ENCODE assay signal across 10 cellular contexts in the genomic region with DNA sequence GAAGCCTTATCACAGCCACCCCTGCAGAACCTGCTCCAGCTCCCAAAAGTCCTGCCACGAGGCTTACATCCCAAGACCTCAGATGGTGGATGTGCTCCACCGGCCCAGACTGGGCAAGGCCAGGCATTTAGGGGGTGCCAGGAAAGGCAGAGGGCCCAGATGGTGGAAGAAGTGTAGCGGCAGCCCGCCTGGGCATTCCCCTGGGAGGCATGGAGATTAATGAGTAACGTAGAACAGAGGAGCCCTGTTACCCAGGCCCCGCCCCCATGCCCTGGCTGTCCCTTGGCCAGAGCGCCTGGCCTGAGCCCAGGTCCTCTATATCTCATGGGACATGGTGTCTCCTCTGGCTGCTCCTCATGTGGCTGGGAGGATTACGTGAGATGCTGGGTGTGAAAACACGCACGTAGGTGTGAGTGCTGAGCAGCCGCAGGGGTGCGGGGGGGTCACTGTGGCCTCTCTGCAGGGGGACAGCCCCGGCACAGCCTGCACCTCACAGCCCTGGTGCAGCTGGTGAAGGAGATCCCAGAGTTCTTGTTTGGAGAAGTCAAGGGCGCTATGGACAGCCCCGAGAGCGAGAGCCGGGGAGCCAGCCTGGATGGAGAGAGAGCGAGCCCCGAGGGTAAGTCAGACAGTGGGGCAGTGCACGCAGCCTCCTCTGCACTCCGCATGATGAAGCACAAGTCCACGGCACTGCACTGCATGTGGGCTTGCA. TPM values are rescaled to one million over a fixed set of nuclear protein-coding genes. Genes with fewer than 3 reads are reported as not detected.
DNase-seq lines count a peak whose midpoint lies in the region; ATAC-seq, FAIRE-seq and TF ChIP-seq lines count a peak whose summit lies in the region.
"Had no signal": no experiment of that assay in that cellular context is flagged by ENCODE, and none has a peak within 500 bp of the region (broad histone marks: within the 10 kb centered on the region; RNA-seq: fewer than 3 reads in every experiment).

No MANE protein-coding gene starts in this region.

- no peak overlapping the region for H2AFZ ChIP-seq in HCT116 (ENCODE audit: low read depth, low read length, poor library complexity, severe bottlenecking)

- no peak for TF ChIP-seq CTCF in A549 (IDR thresholded peaks at IDR 0.05)
- no peak for TF ChIP-seq CTCF in HCT116 (IDR thresholded peaks at IDR 0.05 in 2 of 3, conservative IDR thresholded peaks at IDR 0.05 in 1 of 3; ENCODE audit: borderline replicate concordance in 1 of 3, insufficient read depth in 1 of 3, low read depth in 2 of 3, low read length in 2 of 3)
- TF ChIP-seq CTCF in body of pancreas (IDR thresholded peaks at IDR 0.05): no peak
- no peak for TF ChIP-seq CTCF in right lobe of liver (IDR thresholded peaks at IDR 0.05)

- FAIRE-seq in A549 (lab: Jason Lieb, UNC): no peak

- 79% methylated on average over 20 of the region's 22 CpGs for WGBS in A549 (ENCODE audit: missing lambda C conversion rate)
- 61 to 74% methylated on average over 12 to 22 of the region's 22 CpGs for WGBS in body of pancreas, 2 donors
- 24% methylated on average over 7 of the region's 22 CpGs for WGBS in right lobe of liver (ENCODE audit: insufficient coverage, low coverage, low lambda C conversion rate, missing lambda C conversion rate)

- CTCF ChIA-PET in A549 (lab: Yijun Ruan, JAX): interaction anchor here (1.0 to 2.1 kb wide), 3 partner anchors 10 to 96 kb away, joined by 3 to 10 read pairs (median 3); no protein-coding TSS in a partner anchor
- CTCF ChIA-PET in HCT116 (lab: Charles Lee): no interaction called here

- H3K36me3 ChIP-seq in HCT116 (ENCODE audit: control insufficient read depth in 1 of 2, insufficient read depth in 2 of 2, low read length in 2 of 2) (no peaks in the 10 kb centered on the region), body of pancreas (replicated peaks in 1 of 2; ENCODE audit: insufficient read depth in 1 of 2, low read depth in 2 of 2) (peaks cover 0 to 3% of the 10 kb centered on the region in 2 donors), right lobe of liver (no peaks in the 10 kb centered on the region), HAP-1 (replicated peaks) (peaks cover 22% of the 10 kb centered on the region)

- DNase-seq in A549 (ENCODE audit: low read depth in 1 of 2, low spot score in 1 of 2): no peak
- DNase-seq in HCT116 (ENCODE audit: low read depth, low spot score): no peak
- peak; percentile 80 to 94 (median 90) for DNase-seq in body of pancreas
- peak; percentile 91 to 94 (median 91) for DNase-seq in right lobe of liver
- DNase-seq in dedifferentiated amniotic fluid mesenchymal stem cell (ENCODE audit: extremely low spot score): no peak
- DNase-seq in HAP-1 (ENCODE audit: low spot score in 2 of 2): no peak
- DNase-seq: Karpas-422 had no signal

- H3K9me3 ChIP-seq in A549 (no peaks in the 10 kb centered on the region), HCT116 (ENCODE audit: control insufficient read depth in 1 of 2, insufficient read depth in 1 of 2, low read depth in 1 of 2, low read length in 2 of 2) (no peaks in the 10 kb centered on the region), body of pancreas (no peaks in the 10 kb centered on the region), right lobe of liver (no peaks in the 10 kb centered on the region), HAP-1 (no peaks in the 10 kb centered on the region)

- H3K79me2 ChIP-seq in HCT116 (ENCODE audit: insufficient read depth, low read length): no peaks in the 10 kb centered on the region

- POLR2A ChIA-PET in A549 (lab: Yijun Ruan, JAX) (no interaction called here), HCT116 (lab: Charles Lee) (no interaction called here)

- TF ChIP-seq POLR2A in A549 (IDR thresholded peaks at IDR 0.05; ENCODE audit: low read length): no peak
- no peak for TF ChIP-seq POLR2A in HCT116 (IDR thresholded peaks at IDR 0.05; ENCODE audit: borderline replicate concordance, extremely low read depth, insufficient read depth, insufficient read length)
- TF ChIP-seq POLR2A in body of pancreas (IDR thresholded peaks at IDR 0.05): no peak
- TF ChIP-seq POLR2A in right lobe of liver (IDR thresholded peaks at IDR 0.05): no peak

- ATAC-seq in A549: peak; percentile 30 to 71; a peak in 4 of 6 replicates
- ATAC-seq in HCT116: 0 out of 2 replicates have a peak, but pooled peaks have one; percentile 28
- peak; percentile 92 for ATAC-seq in body of pancreas
- ATAC-seq in right lobe of liver: peak; percentile 97 to 99 (median 98)
- ATAC-seq in HG03097 (IDR thresholded peaks at IDR 0.05; ENCODE audit: low FRiP score, unreplicated experiment): no peak
- no peak for ATAC-seq in HG02973 (IDR thresholded peaks at IDR 0.05; ENCODE audit: unreplicated experiment)

- in situ Hi-C loops in HAP-1 (cut with MboI; ENCODE audit: low sequenced_read_pairs): no loop called here

- H3K9ac ChIP-seq in HCT116 (ENCODE audit: low read length): no peak overlapping the region

- H4K20me1 ChIP-seq in HCT116 (ENCODE audit: insufficient read depth): no peaks in the 10 kb centered on the region

- intact Hi-C loops in HCT116 (cut with micrococcal nuclease) (no loop called here), body of pancreas (cut with DNase I) (no loop called here), right lobe of liver (cut with DNase I) (no loop called here)

- peak overlapping the region; percentile 57 for H3K4me2 ChIP-seq in A549
- H3K4me2 ChIP-seq in HCT116 (ENCODE audit: low read length): no peak overlapping the region

- H3K4me3 ChIP-seq in A549 (no peak overlapping the region), HCT116 (replicated peaks in 1 of 2; ENCODE audit: low read depth in 1 of 2, low read length in 2 of 2) (no peak overlapping the region), body of pancreas (no peak overlapping the region), right lobe of liver (no peak overlapping the region), HAP-1 (no peak overlapping the region)

- BruUV-seq in HCT116 (replicated peaks; lab: Mats Ljungman, UMichigan): no TSS peak

- TF ChIP-seq RAD21 in A549 (conservative IDR thresholded peaks at IDR 0.05 in 1 of 2, IDR thresholded peaks at IDR 0.05 in 1 of 2) (no peak), HCT116 (IDR thresholded peaks at IDR 0.05; ENCODE audit: low read depth) (no peak)

- no peaks in the 10 kb centered on the region for H3K9me2 ChIP-seq in HCT116 (ENCODE audit: insufficient read depth)

- RAD21 ChIA-PET in HCT116 (lab: Charles Lee; ENCODE audit: low non-redundant PET in 1 of 2, low total read pairs in 2 of 2, uncharacterized antibody in 2 of 2, unreplicated experiment in 2 of 2): no interaction called here

- no peak for TF ChIP-seq EP300 in A549 (IDR thresholded peaks at IDR 0.05)

- H3K27ac ChIP-seq in A549 (peak overlapping the region in 1 of 2 experiments; percentile 55; a peak in 2 of 6 replicates), HCT116 (ENCODE audit: low read depth, low read length) (no peak overlapping the region), body of pancreas (peak overlapping the region in 3 of 4 donors; percentile 53 to 69 (median 65)), right lobe of liver (no peak overlapping the region)

- H3K4me1 ChIP-seq in A549 (peaks cover 25% of the 10 kb centered on the region), HCT116 (ENCODE audit: control insufficient read depth in 1 of 2, insufficient read depth in 2 of 2, low read length in 2 of 2) (peaks cover 4 to 22% of the 10 kb centered on the region in 2 experiments; a peak in 3 of 4 replicates), body of pancreas (peaks cover 26% of the 10 kb centered on the region), right lobe of liver (peaks cover 0 to 11% (median 3%) of the 10 kb centered on the region in 4 donors), HAP-1 (peaks cover 5% of the 10 kb centered on the region; the same call in 1 of the 2 replicates)

- no peaks in the 10 kb centered on the region for H3K27me3 ChIP-seq in HCT116 (ENCODE audit: insufficient read depth, low read length)
- H3K27me3 ChIP-seq in body of pancreas: no peaks in the 10 kb centered on the region
- H3K27me3 ChIP-seq in right lobe of liver: no peaks in the 10 kb centered on the region
- H3K27me3 ChIP-seq in HAP-1 (ENCODE audit: low read depth): no peaks in the 10 kb centered on the region

TF ChIP-seq in A549, 52 proteins besides CTCF, POLR2A, EP300 and RAD21 (continues in another document):
- no peak for TF ChIP-seq RFX5 (IDR thresholded peaks at IDR 0.05)
- TF ChIP-seq, protein P1, sequence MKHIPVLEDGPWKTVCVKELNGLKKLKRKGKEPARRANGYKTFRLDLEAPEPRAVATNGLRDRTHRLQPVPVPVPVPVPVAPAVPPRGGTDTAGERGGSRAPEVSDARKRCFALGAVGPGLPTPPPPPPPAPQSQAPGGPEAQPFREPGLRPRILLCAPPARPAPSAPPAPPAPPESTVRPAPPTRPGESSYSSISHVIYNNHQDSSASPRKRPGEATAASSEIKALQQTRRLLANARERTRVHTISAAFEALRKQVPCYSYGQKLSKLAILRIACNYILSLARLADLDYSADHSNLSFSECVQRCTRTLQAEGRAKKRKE (CRISPR knock-in tag; IDR thresholded peaks at IDR 0.05; ENCODE audit: low read depth): no peak

TF ChIP-seq in HCT116, 20 proteins besides CTCF, POLR2A, EP300 and RAD21 (continues in another document):
- TF ChIP-seq FOSL1 (IDR thresholded peaks at IDR 0.05; ENCODE audit: low read depth) (no peak), ELF1 (IDR thresholded peaks at IDR 0.05; ENCODE audit: borderline replicate concordance, low read depth) (no peak), CEBPB (IDR thresholded peaks at IDR 0.05; ENCODE audit: low read depth) (no peak), TCF7L2 (IDR thresholded peaks at IDR 0.05; ENCODE audit: borderline replicate concordance, extremely low read depth, insufficient read depth, insufficient read length) (no peak), SRF (IDR thresholded peaks at IDR 0.05; ENCODE audit: low read depth) (no peak), EZH2phosphoT487 (IDR thresholded peaks at IDR 0.05; ENCODE audit: borderline replicate concordance) (no peak)
- TF ChIP-seq, protein P2, sequence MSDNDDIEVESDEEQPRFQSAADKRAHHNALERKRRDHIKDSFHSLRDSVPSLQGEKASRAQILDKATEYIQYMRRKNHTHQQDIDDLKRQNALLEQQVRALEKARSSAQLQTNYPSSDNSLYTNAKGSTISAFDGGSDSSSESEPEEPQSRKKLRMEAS (IDR thresholded peaks at IDR 0.05): no peak
- TF ChIP-seq, protein P3, sequence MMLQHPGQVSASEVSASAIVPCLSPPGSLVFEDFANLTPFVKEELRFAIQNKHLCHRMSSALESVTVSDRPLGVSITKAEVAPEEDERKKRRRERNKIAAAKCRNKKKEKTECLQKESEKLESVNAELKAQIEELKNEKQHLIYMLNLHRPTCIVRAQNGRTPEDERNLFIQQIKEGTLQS (IDR thresholded peaks at IDR 0.05): no peak

RNA-seq across cellular contexts. Expression of a gene that starts 52.9 kb away (rescaled TPM):
- 2.4 and 3.3 TPM in 2 replicates for polyA plus RNA-seq in A549 (2011; rRNA removed)
- 3.7 and 5.4 TPM in 2 replicates for polyA plus RNA-seq in A549 (2012; cell fraction: cytosol; rRNA removed)
- polyA plus RNA-seq in A549 (2012; cell fraction: nucleus; rRNA removed): 9.2 and 14.9 TPM in 2 replicates
- 2.0 to 4.1 TPM (median 3.1 TPM) in 3 replicates for polyA plus RNA-seq in A549 (2017; fragmentation: RNase III; extraction: RNeasy Plus Mini Kit Qiagen cat#74134 plus additional on column Dnase treatment)
- polyA minus RNA-seq in A549 (2011; rRNA and poly(A)+ RNA removed): 1.9 and 3.1 TPM in 2 replicates
- 11.3 TPM for total RNA-seq in HCT116 (2021; ENCODE audit: unreplicated experiment)
- polyA plus RNA-seq in HCT116 (2012): 8.5 and 9.9 TPM in 2 replicates
- 10 to 100 TPM in 1 of 2 donors, 1 to 10 TPM in 1; 9.9 to 13.2 TPM for total RNA-seq in body of pancreas
- 10 to 100 TPM in 1 of 6 experiments, 1 to 10 TPM in 5; 3.6 to 14.6 (median 5.8) TPM for total RNA-seq in right lobe of liver
- total RNA-seq: T-helper 1 cell treated with Interleukin-12 subunit alpha and Interleukin-12 subunit beta and Interleukin-4 antibody, amounts not matched to agents 30 ng/mL and 1 ng/mL, for 36 hours had no signal

Comparison
In these comparisons a context has a peak if more than half of its experiments do, and no peak if none do; other contexts are left out.
1. ATAC-seq: peak in A549 (2 of 2), HCT116 (single experiment), body of pancreas (single experiment) and right lobe of liver (4 of 4); none in HG03097 (single experiment) and HG02973 (single experiment).
2. DNase-seq: peak in body of pancreas (4 of 4) and right lobe of liver (3 of 3); none in A549 (0 of 2), HCT116 (single experiment), dedifferentiated amniotic fluid mesenchymal stem cell (single experiment) and HAP-1 (0 of 2).
3. H3K27ac ChIP-seq: peak in body of pancreas (3 of 4); none in HCT116 (single experiment) and right lobe of liver (0 of 3).